Comparison of ENCODE assay signal across 9 cellular contexts in genomic region chr12:107091381-107091780, GRCh38. TPM values are rescaled to one million over a fixed set of nuclear protein-coding genes. Genes with fewer than 3 reads are reported as not detected.
DNase-seq lines count a peak whose midpoint lies in the region; ATAC-seq and TF ChIP-seq lines count a peak whose summit lies in the region.
"Had no signal": no experiment of that assay in that cellular context is flagged by ENCODE, and none has a peak within 500 bp of the region (broad histone marks: within the 10 kb centered on the region; RNA-seq: fewer than 3 reads in every experiment).

No MANE protein-coding gene starts in this region.

- peaks cover 9% of the 10 kb centered on the region for H3K9me3 Mint-ChIP-seq in nephron progenitor cell

- peaks cover 53% of the 10 kb centered on the region for H3K79me2 ChIP-seq in smooth muscle cell (ENCODE audit: low read depth)

- H3F3A ChIP-seq in smooth muscle cell (ENCODE audit: low read depth): peaks cover 7% of the 10 kb centered on the region

- no peak overlapping the region for H3K27ac ChIP-seq in HEK293 (ENCODE audit: extremely low read depth, low read depth, low read length)
- H3K27ac ChIP-seq in foreskin keratinocyte: no peak overlapping the region
- peak overlapping the region; percentile 100 for H3K27ac ChIP-seq in smooth muscle cell (ENCODE audit: low read depth)

- H4K20me1 ChIP-seq in smooth muscle cell (ENCODE audit: low read depth): peaks cover 54% of the 10 kb centered on the region

- H3K27me3 Mint-ChIP-seq in nephron progenitor cell (ENCODE audit: low read depth, poor library complexity): peaks cover 3% of the 10 kb centered on the region
- H3K27me3 Mint-ChIP-seq: activated CD4-positive, alpha-beta memory T cell treated with anti-CD3 and anti-CD28 coated beads, Interleukin-2, amount 10 ng/mL, durations not matched to agents 7 days and 5 days had no signal

- no peak overlapping the region for H3K27ac Mint-ChIP-seq in nephron progenitor cell
- H3K27ac Mint-ChIP-seq: activated CD4-positive, alpha-beta memory T cell treated with anti-CD3 and anti-CD28 coated beads, Interleukin-2, amount 10 ng/mL, durations not matched to agents 7 days and 5 days had no signal

- CTCF ChIA-PET in HEK293 (lab: Yijun Ruan, JAX): interaction anchor here (0.6 to 6.1 kb wide), 16 partner anchors 8 to 580 kb away, joined by 3 to 42 read pairs (median 4); partner anchors contain the start of gene MTERF2

- POLR2A ChIA-PET in HEK293 (lab: Yijun Ruan, JAX): interaction anchor here (1.2 to 3.1 kb wide), 2 partner anchors 105 to 135 kb away, joined by 7 to 22 read pairs; partner anchors contain the start of genes MTERF2 and TMEM263

- H3K36me3 ChIP-seq in HEK293 (ENCODE audit: control insufficient read depth in 2 of 2, insufficient read depth in 1 of 2, low read length in 2 of 2) (no peaks in the 10 kb centered on the region), smooth muscle cell (ENCODE audit: low read depth) (no peaks in the 10 kb centered on the region)

- DNase-seq in RKO (ENCODE audit: low spot score) (peak; percentile 86), foreskin keratinocyte (peak; percentile 50 to 78), smooth muscle cell (lab: John Stamatoyannopoulos, UW; ENCODE audit: unreplicated experiment) (no peak), nephron progenitor cell (no peak), SHP77 (lab: John Stamatoyannopoulos, UW) (no peak)
- DNase-seq in stimulated activated CD4-positive, alpha-beta T cell treated with anti-CD3 and anti-CD28 coated beads, Interleukin-1b, Interleukin-23, amount 100 ng/mL, for 48 hours: no peak
- no peak for DNase-seq in activated effector memory CD4-positive, alpha-beta T cell treated with anti-CD3 and anti-CD28 coated beads, Interleukin-2, amount 50 U/mL, for 16 hours

- 61% methylated on average over 4 of the region's 4 CpGs for WGBS in smooth muscle cell (ENCODE audit: low lambda C conversion rate)

- no peak for ATAC-seq in foreskin keratinocyte

- peaks cover 6% of the 10 kb centered on the region; the same call in 1 of the 2 replicates for H3K4me1 ChIP-seq in HEK293 (ENCODE audit: control insufficient read depth, insufficient read depth, low read length)
- peaks cover 5% of the 10 kb centered on the region for H3K4me1 ChIP-seq in foreskin keratinocyte
- H3K4me1 ChIP-seq in smooth muscle cell (ENCODE audit: low read depth): peaks cover 8% of the 10 kb centered on the region

- no peak for TF ChIP-seq CTCF in HEK293 (tag by site-specific recombination; IDR thresholded peaks at IDR 0.05)
- TF ChIP-seq CTCF in foreskin keratinocyte (conservative IDR thresholded peaks at IDR 0.05): no peak
- no peak for TF ChIP-seq CTCF in smooth muscle cell (IDR thresholded peaks at IDR 0.05; ENCODE audit: borderline replicate concordance, insufficient read depth, poor library complexity, severe bottlenecking)
- TF ChIP-seq CTCF in nephron progenitor cell (IDR thresholded peaks at IDR 0.05): no peak

- peak overlapping the region; percentile 90 for H3K4me2 ChIP-seq in smooth muscle cell

- H3K9me3 ChIP-seq in HEK293 (ENCODE audit: control insufficient read depth, insufficient read depth, low read depth, low read length) (no peaks in the 10 kb centered on the region), smooth muscle cell (replicated peaks; ENCODE audit: low read depth) (no peaks in the 10 kb centered on the region)

- H3K4me1 Mint-ChIP-seq in nephron progenitor cell: peaks cover 12% of the 10 kb centered on the region

- no peak overlapping the region for H2AFZ ChIP-seq in smooth muscle cell (ENCODE audit: low read depth)

- no peaks in the 10 kb centered on the region for H3K27me3 ChIP-seq in foreskin keratinocyte
- no peaks in the 10 kb centered on the region for H3K27me3 ChIP-seq in smooth muscle cell (ENCODE audit: low read depth)

- no peak overlapping the region for H3K4me3 Mint-ChIP-seq in nephron progenitor cell
- H3K4me3 Mint-ChIP-seq: activated CD4-positive, alpha-beta memory T cell treated with anti-CD3 and anti-CD28 coated beads, Interleukin-2, amount 10 ng/mL, durations not matched to agents 7 days and 5 days had no signal

- H3K4me3 ChIP-seq in HEK293 (ENCODE audit: low read depth, low read length): peak overlapping the region; percentile 89
- H3K4me3 ChIP-seq in smooth muscle cell: peak overlapping the region; percentile 92

- H3K9ac ChIP-seq in smooth muscle cell (ENCODE audit: low read depth): peak overlapping the region; percentile 100

- peaks cover 29% of the 10 kb centered on the region for H3K36me3 Mint-ChIP-seq in nephron progenitor cell (ENCODE audit: low read depth)

TF ChIP-seq in HEK293, 187 proteins besides CTCF, POLR2A, EP300 and RAD21:
- TF ChIP-seq KLF8 (tag by site-specific recombination; IDR thresholded peaks at IDR 0.05) (no peak), ZNF404 (tag by site-specific recombination; IDR thresholded peaks at IDR 0.05) (no peak), PRDM6 (tag by site-specific recombination; IDR thresholded peaks at IDR 0.05) (peak; percentile 60)

RNA-seq across cellular contexts. Expression of gene CRY1, which starts 2.0 kb away (rescaled TPM):
- 8.6 and 12.0 TPM in 2 replicates for total RNA-seq in foreskin keratinocyte
- 3.6 and 5.5 TPM in 2 replicates for polyA plus RNA-seq in foreskin keratinocyte
- total RNA-seq in smooth muscle cell: 28.2 and 30.6 TPM in 2 replicates
- 19.9 and 26.0 TPM in 2 replicates for polyA plus RNA-seq in smooth muscle cell

Comparison
In these comparisons a context has a peak if more than half of its experiments do, and no peak if none do; other contexts are left out.
1. DNase-seq: peak in RKO (single experiment) and foreskin keratinocyte (2 of 2); none in smooth muscle cell (single experiment), stimulated activated CD4-positive, alpha-beta T cell treated with anti-CD3 and anti-CD28 coated beads, Interleukin-1b, Interleukin-23, amount 100 ng/mL, for 48 hours (single experiment), nephron progenitor cell (single experiment), SHP77 (0 of 2) and activated effector memory CD4-positive, alpha-beta T cell treated with anti-CD3 and anti-CD28 coated beads, Interleukin-2, amount 50 U/mL, for 16 hours (single experiment).